In genomic region chrX:50108264-50108663, GRCh38 we compare ENCODE assay signal across 1 cellular context.
TF ChIP-seq lines count a peak whose summit lies in the region.

No MANE protein-coding gene starts in this region.

TF ChIP-seq in H1, 55 proteins besides CTCF, POLR2A, EP300 and RAD21 (continued from another document):
- TF ChIP-seq, protein P1, sequence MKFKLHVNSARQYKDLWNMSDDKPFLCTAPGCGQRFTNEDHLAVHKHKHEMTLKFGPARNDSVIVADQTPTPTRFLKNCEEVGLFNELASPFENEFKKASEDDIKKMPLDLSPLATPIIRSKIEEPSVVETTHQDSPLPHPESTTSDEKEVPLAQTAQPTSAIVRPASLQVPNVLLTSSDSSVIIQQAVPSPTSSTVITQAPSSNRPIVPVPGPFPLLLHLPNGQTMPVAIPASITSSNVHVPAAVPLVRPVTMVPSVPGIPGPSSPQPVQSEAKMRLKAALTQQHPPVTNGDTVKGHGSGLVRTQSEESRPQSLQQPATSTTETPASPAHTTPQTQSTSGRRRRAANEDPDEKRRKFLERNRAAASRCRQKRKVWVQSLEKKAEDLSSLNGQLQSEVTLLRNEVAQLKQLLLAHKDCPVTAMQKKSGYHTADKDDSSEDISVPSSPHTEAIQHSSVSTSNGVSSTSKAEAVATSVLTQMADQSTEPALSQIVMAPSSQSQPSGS (IDR thresholded peaks at IDR 0.05; ENCODE audit: low read length) = no peak
- TF ChIP-seq ATF3 (IDR thresholded peaks at IDR 0.05; ENCODE audit: insufficient read depth, low read depth, low read length) = no peak
- TF ChIP-seq BACH1 (IDR thresholded peaks at IDR 0.05; ENCODE audit: low read length) = no peak
- TF ChIP-seq KDM4A (IDR thresholded peaks at IDR 0.05; ENCODE audit: low read depth, low read length, severe bottlenecking) = no peak
- no peak for TF ChIP-seq ASH2L (IDR thresholded peaks at IDR 0.05; ENCODE audit: low read length)
- TF ChIP-seq CTBP2 (IDR thresholded peaks at IDR 0.05; ENCODE audit: borderline replicate concordance, insufficient read depth, insufficient read length, low read length) = no peak
- no peak for TF ChIP-seq SP1 (IDR thresholded peaks at IDR 0.05; ENCODE audit: low read depth, low read length)
- TF ChIP-seq HDAC2 (IDR thresholded peaks at IDR 0.05; ENCODE audit: borderline replicate concordance in 1 of 2, low read depth in 2 of 2, low read length in 2 of 2) = no peak
- no peak for TF ChIP-seq RBBP5 (IDR thresholded peaks at IDR 0.05; ENCODE audit: borderline replicate concordance, low read depth, low read length)
- TF ChIP-seq JUN (IDR thresholded peaks at IDR 0.05; ENCODE audit: low read depth, low read length) = no peak
